15 cellular contexts compared by ENCODE assay signal in the genomic region with DNA sequence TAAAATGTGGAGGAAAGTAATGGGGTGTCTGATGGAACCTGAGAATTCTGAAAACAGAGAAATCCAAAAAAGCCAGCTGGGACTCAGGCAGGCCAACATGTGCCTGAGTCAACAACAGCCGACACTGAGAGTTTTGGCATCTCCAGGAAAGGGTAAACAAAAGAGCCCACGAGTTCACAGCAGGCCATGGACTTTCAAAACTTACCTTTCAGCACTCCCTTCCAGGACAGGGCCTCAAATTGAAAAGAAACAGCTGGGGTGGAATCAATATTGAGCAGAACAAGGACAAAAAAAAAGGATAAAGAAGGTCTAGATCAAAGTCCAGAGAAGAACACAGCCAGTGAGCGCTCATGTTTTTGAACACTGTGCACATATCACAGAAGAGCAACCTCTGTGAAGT.
"Had no signal": no experiment of that assay in that cellular context is flagged by ENCODE, and none has a peak within 500 bp of the region (broad histone marks: within the 10 kb centered on the region; RNA-seq: fewer than 3 reads in every experiment).

No MANE protein-coding gene starts in this region.

- H3K4me3 ChIP-seq: thoracic aorta had no signal

- H3K36me3 ChIP-seq: thoracic aorta had no signal

- H3K9me3 ChIP-seq: thoracic aorta had no signal

- H3K27ac ChIP-seq: thoracic aorta had no signal

- ATAC-seq: activated CD8-positive, alpha-beta T cell treated with anti-CD3 and anti-CD28 coated beads, Interleukin-2, amount 10 ng/mL, durations not matched to agents 7 days and 5 days; activated naive CD4-positive, alpha-beta T cell treated with anti-CD3 and anti-CD28 coated beads, Interleukin-2, amount 50 U/mL, for 72 hours; stimulated activated effector memory CD8-positive, alpha-beta T cell treated with anti-CD3 and anti-CD28 coated beads, Interleukin-12 subunit alpha, Interleukin-12 subunit beta, amount 100 ng/mL, for 72 hours had no signal

- DNase-seq: activated CD4-positive, alpha-beta T cell treated with anti-CD3 and anti-CD28 coated beads, Interleukin-2, amount 10 ng/mL, durations not matched to agents 24 days and 14 days; activated CD4-positive, CD25-positive, alpha-beta regulatory T cell; activated CD8-positive, alpha-beta memory T cell treated with anti-CD3 and anti-CD28 coated beads, Interleukin-2, amount 50 U/mL, for 4 hours; activated CD8-positive, alpha-beta T cell treated with anti-CD3 and anti-CD28 coated beads, Interleukin-2, amount 10 ng/mL, durations not matched to agents 7 days and 5 days; activated gamma-delta T cell; activated T-cell treated with anti-CD3 and anti-CD28 coated beads, Interleukin-2, amount 50 U/mL, for 48 hours; amniotic stem cell; effector CD8-positive, alpha-beta T cell; foreskin fibroblast; islet precursor cell; stimulated activated CD4-positive, alpha-beta T cell treated with anti-CD3 and anti-CD28 coated beads, Interleukin-12 subunit alpha, Interleukin-12 subunit beta, amount 100 ng/mL, for 4 hours; stimulated activated CD4-positive, alpha-beta T cell treated with anti-CD3 and anti-CD28 coated beads, Interleukin-2, amount 100 ng/mL, for 24 hours had no signal
